ENCODE assay signal across 1 cellular context in genomic region chr2:151292124-151292523, GRCh38.
A peak's percentile ranks its signal among the peaks of the same experiment; 100 is the strongest.
TF ChIP-seq lines count a peak whose summit lies in the region.

No MANE protein-coding gene starts in this region.

TF ChIP-seq in K562, 482 proteins besides CTCF, POLR2A, EP300 and RAD21 (continued from another document):
- no peak for TF ChIP-seq ZBTB26 (CRISPR knock-in tag; IDR thresholded peaks at IDR 0.05)
- peak; percentile 68 for TF ChIP-seq CBFA2T3 (IDR thresholded peaks at IDR 0.05)
- no peak for TF ChIP-seq ESRRA (IDR thresholded peaks at IDR 0.05; ENCODE audit: borderline replicate concordance, low read depth)
- TF ChIP-seq CREB3 (tag; conservative IDR thresholded peaks at IDR 0.05; ENCODE audit: low read depth): no peak
- TF ChIP-seq HNRNPUL1 (IDR thresholded peaks at IDR 0.05; ENCODE audit: low read length): no peak
- no peak for TF ChIP-seq FOXK1 (CRISPR knock-in tag; IDR thresholded peaks at IDR 0.05; ENCODE audit: borderline replicate concordance)
- TF ChIP-seq ZNF407 (IDR thresholded peaks at IDR 0.05; ENCODE audit: low read depth): no peak
- no peak for TF ChIP-seq THRB (CRISPR knock-in tag; conservative IDR thresholded peaks at IDR 0.05)
- no peak for TF ChIP-seq NFE2 (IDR thresholded peaks at IDR 0.05; ENCODE audit: low read depth)
- TF ChIP-seq ZKSCAN3 (CRISPR knock-in tag; IDR thresholded peaks at IDR 0.05): no peak
- peak; percentile 22; the same call in 1 of the 2 replicates for TF ChIP-seq TAL1 (IDR thresholded peaks at IDR 0.05)
- TF ChIP-seq CAMTA2 (CRISPR knock-in tag; conservative IDR thresholded peaks at IDR 0.05): no peak
- TF ChIP-seq GABPB1 (CRISPR knock-in tag; IDR thresholded peaks at IDR 0.05): no peak
- TF ChIP-seq SP2 (IDR thresholded peaks at IDR 0.05; ENCODE audit: extremely low read depth, low read depth, low read length, poor library complexity, severe bottlenecking): no peak
- no peak for TF ChIP-seq MITF (IDR thresholded peaks at IDR 0.05)
